In the genomic region with DNA sequence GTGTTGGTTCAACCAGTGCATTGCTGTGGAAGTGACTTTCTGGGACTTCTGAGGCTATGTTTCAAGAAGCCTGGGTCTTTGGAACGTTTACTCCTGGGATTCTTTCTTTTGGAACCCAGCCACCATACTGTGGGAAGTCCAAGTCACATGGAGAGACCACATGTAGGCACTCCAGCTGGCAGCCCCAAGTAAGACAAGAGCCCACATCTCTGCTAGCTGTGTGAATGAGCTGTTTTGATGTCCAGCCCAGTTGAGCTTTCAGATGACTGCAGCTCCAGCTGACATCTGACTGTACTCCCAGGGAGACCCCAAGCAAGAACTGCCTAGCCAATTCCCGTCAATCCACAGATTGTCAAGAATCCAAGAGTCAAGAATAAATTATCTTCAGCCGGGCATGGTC, we compare ENCODE assay signal across 19 cellular contexts.
"Had no signal": no experiment of that assay in that cellular context is flagged by ENCODE, and none has a peak within 500 bp of the region (broad histone marks: within the 10 kb centered on the region; RNA-seq: fewer than 3 reads in every experiment).

No MANE protein-coding gene starts in this region.

- DNase-seq: activated CD4-positive, alpha-beta T cell treated with anti-CD3 and anti-CD28 coated beads for 48 hours; activated CD8-positive, alpha-beta T cell treated with anti-CD3 and anti-CD28 coated beads for 36 hours; activated effector memory CD4-positive, alpha-beta T cell treated with anti-CD3 and anti-CD28 coated beads, Interleukin-2, amount 50 U/mL, for 16 hours; activated T-cell treated with anti-CD3 and anti-CD28 coated beads, Interleukin-2, amount 50 U/mL, for 4 hours; adrenal gland; dermis blood vessel endothelial cell; effector memory CD8-positive, alpha-beta T cell; hippocampal formation; left ventricle myocardium inferior; mucosa of descending colon; naive thymus-derived CD4-positive, alpha-beta T cell; pancreas; retina; stimulated activated CD4-positive, alpha-beta T cell treated with anti-CD3 and anti-CD28 coated beads, Interleukin-2, amount 100 ng/mL, for 48 hours; stimulated activated naive B cell treated with anti-CD40 and anti-IgM and Interleukin-4, amounts not matched to agents 10 μg/mL and 1 μg/mL and 100 μg/mL, for 72 hours; substantia nigra had no signal

- ATAC-seq: activated CD8-positive, alpha-beta T cell treated with anti-CD3 and anti-CD28 coated beads for 36 hours; activated T-cell treated with anti-CD3 and anti-CD28 coated beads, Interleukin-2, amount 50 U/mL, for 4 hours; effector memory CD8-positive, alpha-beta T cell; mucosa of descending colon; naive thymus-derived CD4-positive, alpha-beta T cell; pancreas; stimulated activated naive B cell treated with anti-CD40 and anti-IgM and Interleukin-4, amounts not matched to agents 10 μg/mL and 1 μg/mL and 100 μg/mL, for 72 hours; WTC11 had no signal

- FAIRE-seq: keratinocyte, pancreas, TTC549 had no signal
